ENCODE assay signal across 21 cellular contexts in genomic region chr7:78523903-78524302, GRCh38.
A peak's percentile ranks its signal among the peaks of the same experiment; 100 is the strongest.
DNase-seq lines count a peak whose midpoint lies in the region; ATAC-seq, FAIRE-seq and TF ChIP-seq lines count a peak whose summit lies in the region.
"Had no signal": no experiment of that assay in that cellular context is flagged by ENCODE, and none has a peak within 500 bp of the region (broad histone marks: within the 10 kb centered on the region; RNA-seq: fewer than 3 reads in every experiment).

No MANE protein-coding gene starts in this region.

- H2AFZ ChIP-seq in HepG2 (ENCODE audit: low read length) (no peak overlapping the region), trophoblast cell (ENCODE audit: insufficient read depth, low read length, poor library complexity) (no peak overlapping the region)

- H3K27me3 ChIP-seq in HepG2 (ENCODE audit: control insufficient read depth in 1 of 2, insufficient read depth in 2 of 2, low read length in 2 of 2): no peaks in the 10 kb centered on the region
- no peaks in the 10 kb centered on the region for H3K27me3 ChIP-seq in right lobe of liver
- no peaks in the 10 kb centered on the region for H3K27me3 ChIP-seq in trophoblast cell (ENCODE audit: insufficient read depth, low read length)
- H3K27me3 ChIP-seq in thyroid gland: no peaks in the 10 kb centered on the region
- H3K27me3 ChIP-seq: BE2C had no signal

- no peak overlapping the region for H3K14ac ChIP-seq in trophoblast cell (ENCODE audit: low read length)

- no peak overlapping the region for H2BK120ac ChIP-seq in trophoblast cell (ENCODE audit: insufficient read depth, low read length, poor library complexity)

- H3K36me3 Mint-ChIP-seq in glutamatergic neuron (ENCODE audit: unreplicated experiment) (no peaks in the 10 kb centered on the region), chondrocyte (ENCODE audit: low read depth) (no peaks in the 10 kb centered on the region)
- H3K36me3 Mint-ChIP-seq: CD4-positive, CD25-positive, alpha-beta regulatory T cell had no signal

- no peak overlapping the region for H3K23ac ChIP-seq in trophoblast cell (ENCODE audit: low read length)

- H3K4me1 ChIP-seq in HepG2 (ENCODE audit: insufficient read depth, low read length) (no peaks in the 10 kb centered on the region), right lobe of liver (no peaks in the 10 kb centered on the region), trophoblast cell (ENCODE audit: control insufficient read depth in 1 of 2, insufficient read depth in 2 of 2, low read length in 2 of 2) (peaks cover 0 to 7% of the 10 kb centered on the region in 2 experiments), thyroid gland (no peaks in the 10 kb centered on the region)
- H3K4me1 ChIP-seq: BE2C had no signal

- no peak for FAIRE-seq in HepG2 (lab: Jason Lieb, UNC)
- FAIRE-seq: GM12878, GM19239 had no signal

- H2BK5ac ChIP-seq in trophoblast cell (ENCODE audit: low read depth, low read length, poor library complexity): no peak overlapping the region

- H3K27me3 Mint-ChIP-seq in glutamatergic neuron (ENCODE audit: unreplicated experiment) (no peaks in the 10 kb centered on the region), chondrocyte (ENCODE audit: low read depth) (no peaks in the 10 kb centered on the region)
- H3K27me3 Mint-ChIP-seq: CD4-positive, CD25-positive, alpha-beta regulatory T cell had no signal

- H3K4me3 ChIP-seq in HepG2 (replicated peaks in 1 of 3; ENCODE audit: insufficient read depth in 1 of 3, low read depth in 2 of 3, low read length in 3 of 3) (no peak overlapping the region), right lobe of liver (no peak overlapping the region), trophoblast cell (ENCODE audit: low read depth, low read length) (no peak overlapping the region), thyroid gland (replicated peaks in 1 of 3) (no peak overlapping the region)
- H3K4me3 ChIP-seq: GM12878 had no signal

- H3K4me3 Mint-ChIP-seq in glutamatergic neuron (ENCODE audit: unreplicated experiment) (no peak overlapping the region), chondrocyte (ENCODE audit: unreplicated experiment) (no peak overlapping the region)
- H3K4me3 Mint-ChIP-seq: CD4-positive, CD25-positive, alpha-beta regulatory T cell had no signal

- H3K9me3 ChIP-seq in HepG2 (ENCODE audit: low read length) (no peaks in the 10 kb centered on the region), right lobe of liver (no peaks in the 10 kb centered on the region), trophoblast cell (ENCODE audit: insufficient read depth, low read depth, low read length) (no peaks in the 10 kb centered on the region), thyroid gland (no peaks in the 10 kb centered on the region)
- H3K9me3 ChIP-seq: BE2C had no signal

- no peak for DNase-seq in HepG2 (ENCODE audit: low spot score)
- DNase-seq in right lobe of liver: no peak
- peak; percentile 58 for DNase-seq in NCI-H69 (lab: John Stamatoyannopoulos, UW)
- DNase-seq in glutamatergic neuron: no peak
- no peak for DNase-seq in trophoblast cell
- no peak for DNase-seq in thyroid gland
- no peak for DNase-seq in chondrocyte (ENCODE audit: low spot score)
- no peak for DNase-seq in NCI-H2107 treated with DMSO at 0.1 percent for 48 hours (lab: John Stamatoyannopoulos, UW; ENCODE audit: unreplicated experiment)
- DNase-seq: 8988T; BE2C; CD4-positive, CD25-positive, alpha-beta regulatory T cell; COR-L47; DMS153; KBM-7; NCI-H1105 treated with DMSO at 0.1 percent for 48 hours; NCI-H1694; NCI-H2227 treated with DMSO at 0.1 percent for 48 hours; NCI-H526 had no signal

- no TSS peak for BruUV-seq in HepG2 (replicated peaks; lab: Mats Ljungman, UMichigan)

- H3K4ac ChIP-seq in trophoblast cell (ENCODE audit: low read depth, low read length): no peak overlapping the region

- no peaks in the 10 kb centered on the region for H4K20me1 ChIP-seq in HepG2 (ENCODE audit: insufficient read depth, low read length)

- no peak overlapping the region for H4K8ac ChIP-seq in trophoblast cell (ENCODE audit: low read depth, low read length)

- H3K4me2 ChIP-seq in HepG2 (ENCODE audit: low read depth, low read length) (no peak overlapping the region), trophoblast cell (ENCODE audit: low read length) (no peak overlapping the region)

- POLR2A ChIA-PET in HepG2 (lab: Yijun Ruan, JAX): no interaction called here

- intact Hi-C loops in HepG2 (cut with micrococcal nuclease; ENCODE audit: unreplicated experiment): no loop called here
- intact Hi-C loops in right lobe of liver (cut with DNase I): no loop called here
- intact Hi-C loops in thyroid gland (cut with DNase I): no loop called here

- H3K27ac ChIP-seq in HepG2 (ENCODE audit: extremely low read length, insufficient read depth, low read length) (no peak overlapping the region), right lobe of liver (no peak overlapping the region), trophoblast cell (ENCODE audit: low read depth, low read length) (no peak overlapping the region), thyroid gland (no peak overlapping the region)

- no peaks in the 10 kb centered on the region for H3K9me3 Mint-ChIP-seq in glutamatergic neuron (ENCODE audit: unreplicated experiment)
- no peaks in the 10 kb centered on the region for H3K9me3 Mint-ChIP-seq in chondrocyte (ENCODE audit: low read depth)

- H3K36me3 ChIP-seq in HepG2 (replicated peaks in 1 of 2; ENCODE audit: control insufficient read depth in 1 of 2, insufficient read depth in 2 of 2, low read length in 2 of 2): no peaks in the 10 kb centered on the region
- H3K36me3 ChIP-seq in right lobe of liver: no peaks in the 10 kb centered on the region
- no peaks in the 10 kb centered on the region for H3K36me3 ChIP-seq in trophoblast cell (ENCODE audit: control insufficient read depth in 1 of 2, insufficient read depth in 2 of 2, low read length in 2 of 2)
- no peaks in the 10 kb centered on the region for H3K36me3 ChIP-seq in thyroid gland
- H3K36me3 ChIP-seq: BE2C had no signal

- no peak overlapping the region for H4K91ac ChIP-seq in trophoblast cell (ENCODE audit: low read depth, low read length)

- CTCF ChIA-PET in HepG2 (lab: Yijun Ruan, JAX; ENCODE audit: low intra/inter-chr PET ratio, low total read pairs): no interaction called here

- in situ Hi-C loops in HepG2 (cut with HindIII; ENCODE audit: extremely low pct_ligation_motif_present, low pct_unique_long_range_greater_than_20kb): no loop called here

- no peak overlapping the region for H3K18ac ChIP-seq in trophoblast cell (ENCODE audit: low read length)

- WGBS in HepG2 (ENCODE audit: low lambda C conversion rate): 2% methylated on average over 5 of the region's 5 CpGs
- 49% methylated on average over 5 of the region's 5 CpGs for WGBS in right lobe of liver (ENCODE audit: insufficient coverage, low coverage, low lambda C conversion rate, missing lambda C conversion rate)
- no CpG with 5 or more reads among the region's 5 CpGs for WGBS in trophoblast cell (ENCODE audit: extremely low coverage, insufficient coverage, insufficient read length)
- WGBS in thyroid gland, 2 donors: 52 to 54% methylated on average over 5 of the region's 5 CpGs

- H2BK12ac ChIP-seq in trophoblast cell (ENCODE audit: low read length): peak overlapping the region; percentile 40

- H4K12ac ChIP-seq in trophoblast cell (ENCODE audit: low read depth, low read length): no peak overlapping the region

- TF ChIP-seq POLR2A in HepG2 (IDR thresholded peaks at IDR 0.05; ENCODE audit: insufficient read depth in 1 of 2, low read depth in 2 of 2, low read length in 2 of 2) (no peak), right lobe of liver (IDR thresholded peaks at IDR 0.05) (no peak), thyroid gland (IDR thresholded peaks at IDR 0.05) (no peak)

- H3K4me1 Mint-ChIP-seq in glutamatergic neuron (ENCODE audit: low read depth, unreplicated experiment): peaks cover 2% of the 10 kb centered on the region
- peaks cover 1% of the 10 kb centered on the region for H3K4me1 Mint-ChIP-seq in chondrocyte (ENCODE audit: low read depth)
- H3K4me1 Mint-ChIP-seq: CD4-positive, CD25-positive, alpha-beta regulatory T cell had no signal

- no peak overlapping the region for H2AK5ac ChIP-seq in trophoblast cell (ENCODE audit: low read length)

- H3K27ac Mint-ChIP-seq in glutamatergic neuron (ENCODE audit: unreplicated experiment) (peak overlapping the region; percentile 75), chondrocyte (ENCODE audit: unreplicated experiment) (no peak overlapping the region)
- H3K27ac Mint-ChIP-seq: CD4-positive, CD25-positive, alpha-beta regulatory T cell had no signal

- TF ChIP-seq EP300 in HepG2 (IDR thresholded peaks at IDR 0.05; ENCODE audit: low read depth in 2 of 2, low read length in 2 of 2) (no peak), HepG2 (CRISPR knock-in tag; IDR thresholded peaks at IDR 0.05; ENCODE audit: borderline replicate concordance) (no peak)

- TF ChIP-seq CTCF in HepG2 (CRISPR knock-in tag; IDR thresholded peaks at IDR 0.05) (no peak), right lobe of liver (IDR thresholded peaks at IDR 0.05) (no peak), glutamatergic neuron (IDR thresholded peaks at IDR 0.05; ENCODE audit: partially characterized antibody, unreplicated experiment) (no peak), thyroid gland (IDR thresholded peaks at IDR 0.05) (no peak), chondrocyte (IDR thresholded peaks at IDR 0.05) (no peak)

- H3K9ac ChIP-seq in HepG2 (ENCODE audit: insufficient read depth, low read depth, low read length) (no peak overlapping the region), trophoblast cell (ENCODE audit: low read length) (no peak overlapping the region)

- ATAC-seq in HepG2: no peak
- no peak for ATAC-seq in right lobe of liver
- ATAC-seq: GM12878, Panc1 had no signal

- no peaks in the 10 kb centered on the region for H3K79me2 ChIP-seq in HepG2 (ENCODE audit: insufficient read depth, low read length)
- H3K79me2 ChIP-seq in trophoblast cell (ENCODE audit: control insufficient read depth, insufficient read depth, low read length, poor library complexity): no peaks in the 10 kb centered on the region

- TF ChIP-seq RAD21 in HepG2 (CRISPR knock-in tag; IDR thresholded peaks at IDR 0.05): no peak

- peaks cover 3% of the 10 kb centered on the region for H3K79me1 ChIP-seq in trophoblast cell (ENCODE audit: low read length)

TF ChIP-seq in HepG2, 621 proteins besides CTCF, POLR2A, EP300 and RAD21:
- peak; percentile 46; the same call in 1 of the 2 replicates for TF ChIP-seq NFYC (CRISPR knock-in tag; IDR thresholded peaks at IDR 0.05)
- no peak for TF ChIP-seq SCMH1 (CRISPR knock-in tag; IDR thresholded peaks at IDR 0.05; ENCODE audit: borderline replicate concordance)
- no peak for TF ChIP-seq ZNF569 (CRISPR knock-in tag; IDR thresholded peaks at IDR 0.05; ENCODE audit: borderline replicate concordance)
- TF ChIP-seq NFYB (CRISPR knock-in tag; IDR thresholded peaks at IDR 0.05): peak; percentile 61
